ENCODE assay signal across 11 cellular contexts in genomic region chr4:150584198-150584593, GRCh38. TPM values are rescaled to one million over a fixed set of nuclear protein-coding genes. Genes with fewer than 3 reads are reported as not detected.
A peak's percentile ranks its signal among the peaks of the same experiment; 100 is the strongest.
DNase-seq lines count a peak whose midpoint lies in the region; ATAC-seq and TF ChIP-seq lines count a peak whose summit lies in the region.
"Had no signal": no experiment of that assay in that cellular context is flagged by ENCODE, and none has a peak within 500 bp of the region (broad histone marks: within the 10 kb centered on the region; RNA-seq: fewer than 3 reads in every experiment).

No MANE protein-coding gene starts in this region.

- TF ChIP-seq CTCF in Peyer's patch (IDR thresholded peaks at IDR 0.05) (no peak), endodermal cell (conservative IDR thresholded peaks at IDR 0.05) (no peak), mesothelial cell of epicardium (IDR thresholded peaks at IDR 0.05; ENCODE audit: unreplicated experiment) (no peak), thoracic aorta (IDR thresholded peaks at IDR 0.05) (no peak)

- H3K4me3 ChIP-seq in Peyer's patch (peak overlapping the region in 3 of 4 donors; percentile 32 to 47 (median 46)), endodermal cell (ENCODE audit: low read length) (peak overlapping the region; percentile 79), thoracic aorta (peak overlapping the region; percentile 63)

- no peaks in the 10 kb centered on the region for H3K4me1 ChIP-seq in Peyer's patch
- peaks cover 2% of the 10 kb centered on the region for H3K4me1 ChIP-seq in endodermal cell (ENCODE audit: control insufficient read depth, insufficient read depth, low read length)
- H3K4me1 ChIP-seq in thoracic aorta (ENCODE audit: control insufficient read depth in 1 of 2, low read depth in 2 of 2), result no peaks in the 10 kb centered on the region

- H3K9ac ChIP-seq in endodermal cell (ENCODE audit: extremely low read depth, low read length, poor library complexity, severe bottlenecking), result no peak overlapping the region

- H3K9me3 Mint-ChIP-seq in endodermal cell (no peaks in the 10 kb centered on the region), mesothelial cell of epicardium (no peaks in the 10 kb centered on the region)

- ATAC-seq in thoracic aorta (ENCODE audit: insufficient number of reproducible peaks, low FRiP score, low read depth), result no peak
- no peak for ATAC-seq in HG03095 (IDR thresholded peaks at IDR 0.05; ENCODE audit: unreplicated experiment)

- H3K9me3 ChIP-seq in Peyer's patch (no peaks in the 10 kb centered on the region), endodermal cell (ENCODE audit: control insufficient read depth, low read length) (no peaks in the 10 kb centered on the region), thoracic aorta (no peaks in the 10 kb centered on the region)

- H3K36me3 ChIP-seq in Peyer's patch, result peaks cover 0 to 18% (median 0%) of the 10 kb centered on the region in 3 donors
- peaks cover 11% of the 10 kb centered on the region for H3K36me3 ChIP-seq in endodermal cell (ENCODE audit: control insufficient read depth, insufficient read depth, low read length)
- no peaks in the 10 kb centered on the region for H3K36me3 ChIP-seq in thoracic aorta

- no peak for DNase-seq in Peyer's patch
- DNase-seq in endodermal cell, result no peak
- DNase-seq in mesothelial cell of epicardium (ENCODE audit: low spot score in 2 of 2, unreplicated experiment in 2 of 2), result no peak
- DNase-seq in thoracic aorta (ENCODE audit: low spot score), result no peak
- no peak for DNase-seq in COR-L47 (lab: John Stamatoyannopoulos, UW)
- DNase-seq in foreskin melanocyte, result no peak
- DNase-seq: OCI-M1; stimulated activated CD4-positive, alpha-beta T cell treated with anti-CD3 and anti-CD28 coated beads, Interleukin-1b, Interleukin-23, amount 100 ng/mL, for 48 hours; WERI-Rb-1 had no signal

- no peak for TF ChIP-seq POLR2A in Peyer's patch (IDR thresholded peaks at IDR 0.05)

- H3K27me3 Mint-ChIP-seq in endodermal cell (ENCODE audit: insufficient read depth), result peaks cover 76% of the 10 kb centered on the region
- peaks cover 70% of the 10 kb centered on the region for H3K27me3 Mint-ChIP-seq in mesothelial cell of epicardium (ENCODE audit: low read depth)

- H3K27ac ChIP-seq in Peyer's patch, result peak overlapping the region; percentile 61 to 87 (median 74)
- H3K27ac ChIP-seq in endodermal cell (ENCODE audit: low read depth, low read length), result no peak overlapping the region
- no peak overlapping the region for H3K27ac ChIP-seq in thoracic aorta
- H3K27ac ChIP-seq: WERI-Rb-1 had no signal

- H3K4me1 Mint-ChIP-seq in endodermal cell (peaks cover 28% of the 10 kb centered on the region), mesothelial cell of epicardium (peaks cover 49% of the 10 kb centered on the region)
- H3K4me1 Mint-ChIP-seq: CD14-positive monocyte had no signal

- H3K27me3 ChIP-seq in Peyer's patch (no peaks in the 10 kb centered on the region), endodermal cell (ENCODE audit: control insufficient read depth, insufficient read depth, low read length, poor library complexity, severe bottlenecking) (peaks cover 71% of the 10 kb centered on the region), thoracic aorta (replicated peaks; ENCODE audit: insufficient read depth) (no peaks in the 10 kb centered on the region)

- no peak overlapping the region for H3K27ac Mint-ChIP-seq in endodermal cell
- peak overlapping the region; percentile 94 for H3K27ac Mint-ChIP-seq in mesothelial cell of epicardium
- H3K27ac Mint-ChIP-seq: CD14-positive monocyte had no signal

- H3K4me3 Mint-ChIP-seq in endodermal cell (peak overlapping the region; percentile 68), mesothelial cell of epicardium (peak overlapping the region; percentile 86)
- H3K4me3 Mint-ChIP-seq: CD14-positive monocyte had no signal

- H3K36me3 Mint-ChIP-seq in endodermal cell (ENCODE audit: low read depth) (no peaks in the 10 kb centered on the region), mesothelial cell of epicardium (peaks cover 2% of the 10 kb centered on the region)

- 0 to 24% methylated on average over 1 to 5 of the region's 6 CpGs for whole genome bisulfite sequencing in endodermal cell (ENCODE audit: insufficient coverage in 1 of 2, insufficient read length in 1 of 2), 2 experiments

RNA-seq across cellular contexts. Expression of gene MAB21L2, which starts 2.2 kb away (rescaled TPM):
- 10 to 100 TPM in 3 of 4 donors, 1 to 10 TPM in 1; 3.9 to 55.3 (median 18.7) TPM for total RNA-seq in Peyer's patch
- not detected for total RNA-seq in endodermal cell
- 12.6 TPM for polyA plus RNA-seq in endodermal cell (2013, experiment 1 of 2)
- 11.1 TPM for polyA plus RNA-seq in endodermal cell (2013, experiment 2 of 2)
- total RNA-seq in mesothelial cell of epicardium, result 14.2 to 16.0 TPM (median 14.4 TPM) in 3 replicates
- 10 to 100 TPM in 1 of 2 donors, not detected in 1; 13.9 TPM for total RNA-seq in thoracic aorta
- polyA plus RNA-seq: CD14-positive monocyte had no signal

Comparison
In these comparisons a context has a peak if more than half of its experiments do, and no peak if none do; other contexts are left out.
1. H3K27ac ChIP-seq: peak in Peyer's patch (4 of 4); none in endodermal cell (single experiment) and thoracic aorta (0 of 2).
2. Peak in every context shown above with its lines, with median percentiles within 50 percentile points of each other: H3K4me3 ChIP-seq.